Comparison of ENCODE assay signal across 8 cellular contexts in the genomic region with DNA sequence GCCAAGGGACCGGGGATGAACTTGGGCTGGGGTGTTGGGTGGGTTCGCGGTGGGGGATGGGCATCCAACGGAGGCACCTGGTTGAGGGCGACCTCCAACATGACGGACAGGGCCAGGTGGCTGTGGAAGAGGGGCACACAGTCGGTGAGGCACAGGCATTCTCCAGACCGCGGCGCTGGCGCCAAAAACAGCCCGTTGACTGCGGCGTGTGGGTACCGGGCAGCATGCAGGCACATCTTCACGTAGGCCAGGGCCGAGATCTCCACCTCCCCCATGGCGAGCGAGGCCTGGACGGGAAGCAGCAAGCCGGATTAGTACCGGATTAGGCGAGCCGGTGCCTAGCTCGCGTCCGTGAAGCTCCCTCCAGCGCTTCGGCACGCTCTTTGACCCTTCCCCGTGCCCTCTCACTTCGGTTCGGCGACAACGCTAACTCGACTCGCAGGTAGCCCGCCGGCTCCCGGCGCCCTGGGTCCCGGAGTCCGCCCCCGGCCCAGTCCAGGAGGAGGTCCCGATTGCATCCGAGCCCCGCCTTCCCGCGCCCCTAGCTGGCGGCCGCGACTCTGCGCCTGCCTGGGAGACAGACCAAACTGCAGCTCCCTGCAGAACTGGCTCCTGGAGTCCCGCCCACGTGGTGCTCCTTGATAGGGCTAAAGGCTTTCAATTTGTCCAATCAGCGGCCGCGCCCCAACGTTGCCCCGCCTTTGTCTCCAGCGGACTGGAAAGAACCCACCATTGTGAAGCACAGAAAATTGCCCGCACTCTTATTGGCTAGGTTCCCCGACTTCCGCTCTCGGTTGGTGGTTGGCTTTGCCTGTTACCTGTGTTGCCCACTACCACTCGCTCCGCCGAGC. TPM values are rescaled to one million over a fixed set of nuclear protein-coding genes. Genes with fewer than 3 reads are reported as not detected.
DNase-seq lines count a peak whose midpoint lies in the region; FAIRE-seq and TF ChIP-seq lines count a peak whose summit lies in the region.

A gene with protein sequence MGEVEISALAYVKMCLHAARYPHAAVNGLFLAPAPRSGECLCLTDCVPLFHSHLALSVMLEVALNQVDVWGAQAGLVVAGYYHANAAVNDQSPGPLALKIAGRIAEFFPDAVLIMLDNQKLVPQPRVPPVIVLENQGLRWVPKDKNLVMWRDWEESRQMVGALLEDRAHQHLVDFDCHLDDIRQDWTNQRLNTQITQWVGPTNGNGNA (minus strand): TSS at position 562 of the 851 bp plus-strand sequence. CDS start 287 bp downstream, at position 275.

- H4K8ac ChIP-seq in neuronal stem cell (ENCODE audit: low read depth, low read length): no peak within 1 kb of the TSS

- H3K4me3 Mint-ChIP-seq in activated naive CD4-positive, alpha-beta T cell treated with anti-CD3 and anti-CD28 coated beads for 36 hours: peak within 1 kb of the TSS; percentile 99

- peak within 1 kb of the TSS; percentile 99 for H3K18ac ChIP-seq in neuronal stem cell (ENCODE audit: low read length)

- no peaks in the 10 kb centered on the region for H3K27me3 Mint-ChIP-seq in activated naive CD4-positive, alpha-beta T cell treated with anti-CD3 and anti-CD28 coated beads for 36 hours (ENCODE audit: low read depth)

- H3K23ac ChIP-seq in neuronal stem cell (ENCODE audit: low read depth, low read length, poor library complexity): peak within 1 kb of the TSS; percentile 94

- no CpG with 5 or more reads among the region's 68 CpGs for WGBS in neuronal stem cell (ENCODE audit: extremely low coverage in 2 of 2, insufficient read length in 2 of 2, insufficient replicate concordance in 1 of 2), 2 donors

- peaks cover 28% of the 10 kb centered on the region for H3K36me3 ChIP-seq in GM06990 (ENCODE audit: control insufficient read depth, insufficient read depth, low read length)
- H3K36me3 ChIP-seq in neuronal stem cell (replicated peaks in 1 of 2; ENCODE audit: control insufficient read depth in 2 of 2, insufficient read depth in 2 of 2, low read length in 2 of 2): peaks cover 27 to 58% of the 10 kb centered on the region in 2 donors

- H3K4me1 Mint-ChIP-seq in activated naive CD4-positive, alpha-beta T cell treated with anti-CD3 and anti-CD28 coated beads for 36 hours (ENCODE audit: low read depth): peaks cover 73% of the 10 kb centered on the region

- peak within 1 kb of the TSS; percentile 77 for H4K91ac ChIP-seq in neuronal stem cell (ENCODE audit: low read depth, low read length, poor library complexity)

- peak within 1 kb of the TSS; percentile 53 for H2BK12ac ChIP-seq in neuronal stem cell (ENCODE audit: low read length)

- H3K4me1 ChIP-seq in neuronal stem cell (ENCODE audit: control insufficient read depth in 2 of 2, insufficient read depth in 1 of 2, low read depth in 1 of 2, low read length in 2 of 2): peaks cover 14 to 18% of the 10 kb centered on the region in 2 donors

- intact Hi-C loops in activated naive CD4-positive, alpha-beta T cell treated with anti-CD3 and anti-CD28 coated beads for 36 hours (cut with micrococcal nuclease): loop anchor here (1.0 to 2.0 kb wide), 11 partner anchors 20 to 820 kb away; a partner anchor contains a TSS

- peak within 1 kb of the TSS; percentile 83 for H2AFZ ChIP-seq in neuronal stem cell (ENCODE audit: low read length)

- no peak within 1 kb of the TSS for H2BK120ac ChIP-seq in neuronal stem cell (ENCODE audit: low read depth, low read length)

- H3K14ac ChIP-seq in neuronal stem cell (ENCODE audit: low read length): peak within 1 kb of the TSS; percentile 40

- peak within 1 kb of the TSS; percentile 94 for H3K27ac ChIP-seq in neuronal stem cell (replicated peaks; ENCODE audit: low read length)
- H3K27ac ChIP-seq in substantia nigra (ENCODE audit: low read depth, low read length, poor library complexity, severe bottlenecking): peak within 1 kb of the TSS; percentile 93

- no peak for FAIRE-seq in frontal cortex (lab: Jason Lieb, UNC)

- H3K4me2 ChIP-seq in neuronal stem cell (ENCODE audit: insufficient read depth, low read length, poor library complexity, severe bottlenecking): peak within 1 kb of the TSS; percentile 88

- peak within 1 kb of the TSS; percentile 83 for H2BK15ac ChIP-seq in neuronal stem cell (ENCODE audit: low read length)

- H3K79me1 ChIP-seq in neuronal stem cell (ENCODE audit: low read depth, low read length): peaks cover 7% of the 10 kb centered on the region

- H3K9ac ChIP-seq in neuronal stem cell (ENCODE audit: low read depth, low read length, poor library complexity): peak within 1 kb of the TSS; percentile 99

- H3K9me3 ChIP-seq in neuronal stem cell (replicated peaks in 1 of 2; ENCODE audit: control insufficient read depth in 2 of 2, insufficient read depth in 1 of 2, low read depth in 1 of 2, low read length in 2 of 2): no peaks in the 10 kb centered on the region

- H3K27ac Mint-ChIP-seq in activated naive CD4-positive, alpha-beta T cell treated with anti-CD3 and anti-CD28 coated beads for 36 hours: peak within 1 kb of the TSS; percentile 93

- CTCF ChIA-PET in activated naive CD4-positive, alpha-beta T cell treated with anti-CD3 and anti-CD28 coated beads for 36 hours (lab: Charles Lee): interaction anchor here (1.0 to 1.7 kb wide), 7 partner anchors 9 to 181 kb away, joined by 3 to 15 read pairs (median 4); a partner anchor contains a TSS

- H3K36me3 Mint-ChIP-seq in activated naive CD4-positive, alpha-beta T cell treated with anti-CD3 and anti-CD28 coated beads for 36 hours (ENCODE audit: low read depth): peaks cover 65% of the 10 kb centered on the region

- H3K4ac ChIP-seq in neuronal stem cell (ENCODE audit: low read length): no peak within 1 kb of the TSS

- peak; percentile 99 for DNase-seq in GM06990 (ENCODE audit: extremely low read depth, insufficient read length)
- DNase-seq in HFF-Myc (ENCODE audit: extremely low read depth, low read depth): peak; percentile 99
- DNase-seq in NAMALWA (ENCODE audit: low spot score): peak; percentile 99
- peak; percentile 100 for DNase-seq in SK-N-DZ (ENCODE audit: low spot score)
- peak; percentile 100 for DNase-seq in activated naive CD4-positive, alpha-beta T cell treated with anti-CD3 and anti-CD28 coated beads for 36 hours
- peak; percentile 98 for DNase-seq in frontal cortex (ENCODE audit: low spot score in 2 of 2)
- DNase-seq in neuronal stem cell (ENCODE audit: low spot score): peak; percentile 99
- DNase-seq in substantia nigra (lab: John Stamatoyannopoulos, UW): peak; percentile 79 to 100 (median 99)

- H2BK5ac ChIP-seq in neuronal stem cell (ENCODE audit: low read length): peak within 1 kb of the TSS; percentile 98

- peak within 1 kb of the TSS; percentile 91 for H2AK5ac ChIP-seq in neuronal stem cell (ENCODE audit: low read depth, low read length)

- TF ChIP-seq CTCF in GM06990 (IDR thresholded peaks at IDR 0.05; ENCODE audit: insufficient read depth, low read length, poor library complexity, severe bottlenecking) (peak; percentile 7), HFF-Myc (IDR thresholded peaks at IDR 0.05; ENCODE audit: low read depth, low read length, missing control alignments) (peak; percentile 28)

- H3K27me3 ChIP-seq in GM06990 (replicated peaks; ENCODE audit: control insufficient read depth, insufficient read depth, low read length) (no peaks in the 10 kb centered on the region), neuronal stem cell (ENCODE audit: control insufficient read depth in 3 of 3, insufficient read depth in 3 of 3, low read depth in 1 of 3, low read length in 3 of 3) (no peaks in the 10 kb centered on the region)

- H3K4me3 ChIP-seq in GM06990 (replicated peaks; ENCODE audit: low read depth, low read length) (peak within 1 kb of the TSS; percentile 74), HFF-Myc (replicated peaks; ENCODE audit: low read depth, low read length) (peak within 1 kb of the TSS; percentile 81), neuronal stem cell (ENCODE audit: low read length in 2 of 2) (peak within 1 kb of the TSS; percentile 90 to 93)

- no peaks in the 10 kb centered on the region for H3K9me3 Mint-ChIP-seq in activated naive CD4-positive, alpha-beta T cell treated with anti-CD3 and anti-CD28 coated beads for 36 hours

RNA-seq across cellular contexts. Expression of the gene that starts here (rescaled TPM):
- 36.5 and 41.8 TPM in 2 replicates for polyA plus RNA-seq in SK-N-DZ (2014; cell fraction: cytosol; rRNA removed)
- 62.5 and 81.9 TPM in 2 replicates for polyA plus RNA-seq in SK-N-DZ (2014; cell fraction: nucleus; rRNA removed)
- 10 to 100 TPM; 38.4 to 38.9 TPM for total RNA-seq in activated naive CD4-positive, alpha-beta T cell treated with anti-CD3 and anti-CD28 coated beads for 36 hours
- 8.6 TPM for total RNA-seq in frontal cortex
- polyA plus RNA-seq in neuronal stem cell (2013, experiment 1 of 2): 18.2 TPM
- 17.6 TPM for polyA plus RNA-seq in neuronal stem cell (2013, experiment 2 of 2)

Comparison
In these comparisons a context has a peak if more than half of its experiments do, and no peak if none do; other contexts are left out.
1. Peak in every context shown above with its lines: DNase-seq, H3K4me3 ChIP-seq and H3K27ac ChIP-seq.